In genomic region chr2:159256159-159256558, GRCh38 we compare ENCODE assay signal across 37 cellular contexts. TPM values are rescaled to one million over a fixed set of nuclear protein-coding genes. Genes with fewer than 3 reads are reported as not detected.
DNase-seq lines count a peak whose midpoint lies in the region; ATAC-seq and TF ChIP-seq lines count a peak whose summit lies in the region.
"Had no signal": no experiment of that assay in that cellular context is flagged by ENCODE, and none has a peak within 500 bp of the region (broad histone marks: within the 10 kb centered on the region; RNA-seq: fewer than 3 reads in every experiment).

No MANE protein-coding gene starts in this region.

- intact Hi-C loops in MCF 10A (cut with micrococcal nuclease) (no loop called here), breast epithelium (cut with DNase I; ENCODE audit: low total_unique reads) (no loop called here)

- TF ChIP-seq CTCF in MCF 10A (IDR thresholded peaks at IDR 0.05; ENCODE audit: unreplicated experiment), result no peak
- TF ChIP-seq CTCF in breast epithelium (IDR thresholded peaks at IDR 0.05), result no peak

- POLR2A ChIA-PET in MCF 10A (lab: Yijun Ruan, JAX), result interaction anchor here (1.2 to 1.3 kb wide), 3 partner anchors 8 to 30 kb away, joined by 3 to 7 read pairs (median 4); no protein-coding TSS in a partner anchor

- H3K36me3 Mint-ChIP-seq in MCF 10A (ENCODE audit: insufficient read depth, unreplicated experiment), result peaks cover 25% of the 10 kb centered on the region
- peaks cover 7 to 21% of the 10 kb centered on the region in 2 donors for H3K36me3 Mint-ChIP-seq in stimulated activated naive B cell treated with anti-CD40 and anti-IgM and Interleukin-4, amounts not matched to agents 10 μg/mL and 1 μg/mL and 100 μg/mL, for 72 hours

- ATAC-seq in stimulated activated naive B cell treated with anti-CD40 and anti-IgM and Interleukin-4, amounts not matched to agents 10 μg/mL and 1 μg/mL and 100 μg/mL, for 72 hours (replicated peaks), result no peak
- no peak for ATAC-seq in HG03457 (IDR thresholded peaks at IDR 0.05; ENCODE audit: unreplicated experiment)
- ATAC-seq: activated naive CD8-positive, alpha-beta T cell treated with anti-CD3 and anti-CD28 coated beads, Interleukin-2, amount 50 U/mL, for 24 hours; activated T-cell treated with anti-CD3 and anti-CD28 coated beads, Interleukin-2, amount 50 U/mL, for 4 hours; lower lobe of right lung; Panc1; stimulated activated naive CD8-positive, alpha-beta T cell treated with anti-CD3 and anti-CD28 coated beads, Interleukin-15, amount 100 ng/mL, for 72 hours; WTC11 had no signal

- H3K4me1 Mint-ChIP-seq in MCF 10A (ENCODE audit: insufficient read depth, unreplicated experiment), result no peaks in the 10 kb centered on the region
- peaks cover 5 to 7% of the 10 kb centered on the region in 2 donors for H3K4me1 Mint-ChIP-seq in stimulated activated naive B cell treated with anti-CD40 and anti-IgM and Interleukin-4, amounts not matched to agents 10 μg/mL and 1 μg/mL and 100 μg/mL, for 72 hours
- H3K4me1 Mint-ChIP-seq: activated naive CD8-positive, alpha-beta T cell treated with anti-CD3 and anti-CD28 coated beads, Interleukin-2, amount 50 U/mL, for 24 hours; endodermal cell; IgD-negative memory B cell; nephron; stimulated activated naive CD8-positive, alpha-beta T cell treated with anti-CD3 and anti-CD28 coated beads, Interleukin-15, amount 100 ng/mL, for 72 hours; WTC11 had no signal

- no peak for TF ChIP-seq POLR2A in breast epithelium (IDR thresholded peaks at IDR 0.05)

- DNase-seq in MCF 10A (ENCODE audit: unreplicated experiment), result peak; percentile 27
- DNase-seq in breast epithelium (ENCODE audit: low spot score in 2 of 2), result no peak
- DNase-seq in amniotic epithelial cell (ENCODE audit: low read depth), result peak; percentile 87
- DNase-seq in fibroblast of peridontal ligament (ENCODE audit: extremely low read depth), result peak; percentile 69
- peak; percentile 13 for DNase-seq in smooth muscle cell of the brain vasculature (ENCODE audit: low read depth, low spot score)
- no peak for DNase-seq in stimulated activated naive B cell treated with anti-CD40 and anti-IgM and Interleukin-4, amounts not matched to agents 10 μg/mL and 1 μg/mL and 100 μg/mL, for 72 hours
- no peak for DNase-seq in NCI-H226
- DNase-seq: activated CD4-positive, alpha-beta T cell treated with anti-CD3 and anti-CD28 coated beads, Interleukin-2, amount 50 U/mL, for 1 hour; activated gamma-delta T cell treated with Interleukin-2 at 50 U/mL for 16 hours; activated naive CD8-positive, alpha-beta T cell treated with anti-CD3 and anti-CD28 coated beads, Interleukin-2, amount 50 U/mL, for 24 hours; activated T-cell treated with anti-CD3 and anti-CD28 coated beads, Interleukin-2, amount 50 U/mL, for 4 hours; BE2C; Caco-2; caudate nucleus; DMS79; endodermal cell; GM23248; head of caudate nucleus; lower lobe of right lung; NCI-H1105; NCI-H187 treated with DMSO at 0.1 percent for 48 hours; NCI-H2171 treated with DMSO at 0.1 percent for 48 hours; NCI-H526; ovary; SIG-M5; stimulated activated naive CD8-positive, alpha-beta T cell treated with anti-CD3 and anti-CD28 coated beads, Interleukin-15, amount 100 ng/mL, for 72 hours; T1000; tibial artery had no signal

- H3K27ac Mint-ChIP-seq in MCF 10A (ENCODE audit: low read depth, unreplicated experiment), result no peak overlapping the region
- no peak overlapping the region for H3K27ac Mint-ChIP-seq in stimulated activated naive B cell treated with anti-CD40 and anti-IgM and Interleukin-4, amounts not matched to agents 10 μg/mL and 1 μg/mL and 100 μg/mL, for 72 hours
- H3K27ac Mint-ChIP-seq: activated naive CD8-positive, alpha-beta T cell treated with anti-CD3 and anti-CD28 coated beads, Interleukin-2, amount 50 U/mL, for 24 hours; dendritic cell treated with granulocyte-macrophage colony-stimulating factor and Interleukin-4, amounts not matched to agents 40 ng/mL and 50 ng/mL, for 4 days; endodermal cell; IgD-negative memory B cell; WTC11 had no signal

- H3K27ac ChIP-seq in breast epithelium, result no peak overlapping the region
- H3K27ac ChIP-seq: 22Rv1, esophagus muscularis mucosa, GM23248, lower lobe of right lung, ovary, skin epidermis, tibial artery had no signal

- no peak overlapping the region for H3K4me3 Mint-ChIP-seq in MCF 10A (ENCODE audit: unreplicated experiment)
- no peak overlapping the region for H3K4me3 Mint-ChIP-seq in stimulated activated naive B cell treated with anti-CD40 and anti-IgM and Interleukin-4, amounts not matched to agents 10 μg/mL and 1 μg/mL and 100 μg/mL, for 72 hours
- H3K4me3 Mint-ChIP-seq: activated naive CD8-positive, alpha-beta T cell treated with anti-CD3 and anti-CD28 coated beads, Interleukin-2, amount 50 U/mL, for 24 hours; activated T-cell treated with anti-CD3 and anti-CD28 coated beads, Interleukin-2, amount 50 U/mL, for 4 hours; dendritic cell treated with granulocyte-macrophage colony-stimulating factor and Interleukin-4, amounts not matched to agents 40 ng/mL and 50 ng/mL, for 4 days; endodermal cell; IgD-negative memory B cell; nephron; stimulated activated naive CD8-positive, alpha-beta T cell treated with anti-CD3 and anti-CD28 coated beads, Interleukin-15, amount 100 ng/mL, for 72 hours; WTC11 had no signal

- H3K36me3 ChIP-seq in breast epithelium, result no peaks in the 10 kb centered on the region
- H3K36me3 ChIP-seq: BE2C, ovary had no signal

- no peaks in the 10 kb centered on the region for H3K4me1 ChIP-seq in breast epithelium
- H3K4me1 ChIP-seq: BE2C, Caco-2, esophagus muscularis mucosa, lower lobe of right lung had no signal

- CTCF ChIA-PET in MCF 10A (lab: Yijun Ruan, JAX), result interaction anchor here (0.6 to 1.0 kb wide), 3 partner anchors 39 to 766 kb away, joined by 3 to 4 read pairs (median 3); no protein-coding TSS in a partner anchor

- H3K9me3 ChIP-seq in breast epithelium, result no peaks in the 10 kb centered on the region
- H3K9me3 ChIP-seq: BE2C, Caco-2, esophagus muscularis mucosa, lower lobe of right lung, ovary, tibial artery had no signal

- H3K27me3 Mint-ChIP-seq in MCF 10A (ENCODE audit: insufficient read depth, unreplicated experiment), result no peaks in the 10 kb centered on the region
- H3K27me3 Mint-ChIP-seq in stimulated activated naive B cell treated with anti-CD40 and anti-IgM and Interleukin-4, amounts not matched to agents 10 μg/mL and 1 μg/mL and 100 μg/mL, for 72 hours, result no peaks in the 10 kb centered on the region
- H3K27me3 Mint-ChIP-seq: activated naive CD8-positive, alpha-beta T cell treated with anti-CD3 and anti-CD28 coated beads, Interleukin-2, amount 50 U/mL, for 24 hours; dendritic cell treated with granulocyte-macrophage colony-stimulating factor and Interleukin-4, amounts not matched to agents 40 ng/mL and 50 ng/mL, for 4 days; IgD-negative memory B cell; stimulated activated naive CD8-positive, alpha-beta T cell treated with anti-CD3 and anti-CD28 coated beads, Interleukin-15, amount 100 ng/mL, for 72 hours had no signal

- no peak overlapping the region for H3K4me3 ChIP-seq in breast epithelium
- H3K4me3 ChIP-seq: esophagus muscularis mucosa, GM23248, lower lobe of right lung, ovary, skin epidermis, tibial artery had no signal

- no peaks in the 10 kb centered on the region for H3K9me3 Mint-ChIP-seq in MCF 10A (ENCODE audit: unreplicated experiment)
- H3K9me3 Mint-ChIP-seq in stimulated activated naive B cell treated with anti-CD40 and anti-IgM and Interleukin-4, amounts not matched to agents 10 μg/mL and 1 μg/mL and 100 μg/mL, for 72 hours, result no peaks in the 10 kb centered on the region
- H3K9me3 Mint-ChIP-seq: activated naive CD8-positive, alpha-beta T cell treated with anti-CD3 and anti-CD28 coated beads, Interleukin-2, amount 50 U/mL, for 24 hours; activated T-cell treated with anti-CD3 and anti-CD28 coated beads, Interleukin-2, amount 50 U/mL, for 4 hours; dendritic cell treated with granulocyte-macrophage colony-stimulating factor and Interleukin-4, amounts not matched to agents 40 ng/mL and 50 ng/mL, for 4 days; endodermal cell; IgD-negative memory B cell; nephron; stimulated activated naive CD8-positive, alpha-beta T cell treated with anti-CD3 and anti-CD28 coated beads, Interleukin-15, amount 100 ng/mL, for 72 hours; WTC11 had no signal

- H3K27me3 ChIP-seq in breast epithelium, result no peaks in the 10 kb centered on the region
- H3K27me3 ChIP-seq: BE2C, esophagus muscularis mucosa, ovary, tibial artery had no signal

- BruUV-seq in MCF 10A (replicated peaks; lab: Mats Ljungman, UMichigan), result no TSS peak

RNA-seq across cellular contexts. Expression of gene WDSUB1, which starts 30.3 kb away (rescaled TPM):
- total RNA-seq in MCF 10A (2022) (6.5 and 7.3 TPM in 2 replicates), breast epithelium (10 to 100 TPM in 1 of 3 donors, 1 to 10 TPM in 2; 8.2 to 14.3 (median 8.8) TPM)

Comparison
In these comparisons a context has a peak if more than half of its experiments do, and no peak if none do; other contexts are left out.
1. DNase-seq: peak in MCF 10A (single experiment), amniotic epithelial cell (single experiment), fibroblast of peridontal ligament (single experiment) and smooth muscle cell of the brain vasculature (single experiment); none in breast epithelium (0 of 2), stimulated activated naive B cell treated with anti-CD40 and anti-IgM and Interleukin-4, amounts not matched to agents 10 μg/mL and 1 μg/mL and 100 μg/mL, for 72 hours (single experiment) and NCI-H226 (single experiment).